In the genomic region with DNA sequence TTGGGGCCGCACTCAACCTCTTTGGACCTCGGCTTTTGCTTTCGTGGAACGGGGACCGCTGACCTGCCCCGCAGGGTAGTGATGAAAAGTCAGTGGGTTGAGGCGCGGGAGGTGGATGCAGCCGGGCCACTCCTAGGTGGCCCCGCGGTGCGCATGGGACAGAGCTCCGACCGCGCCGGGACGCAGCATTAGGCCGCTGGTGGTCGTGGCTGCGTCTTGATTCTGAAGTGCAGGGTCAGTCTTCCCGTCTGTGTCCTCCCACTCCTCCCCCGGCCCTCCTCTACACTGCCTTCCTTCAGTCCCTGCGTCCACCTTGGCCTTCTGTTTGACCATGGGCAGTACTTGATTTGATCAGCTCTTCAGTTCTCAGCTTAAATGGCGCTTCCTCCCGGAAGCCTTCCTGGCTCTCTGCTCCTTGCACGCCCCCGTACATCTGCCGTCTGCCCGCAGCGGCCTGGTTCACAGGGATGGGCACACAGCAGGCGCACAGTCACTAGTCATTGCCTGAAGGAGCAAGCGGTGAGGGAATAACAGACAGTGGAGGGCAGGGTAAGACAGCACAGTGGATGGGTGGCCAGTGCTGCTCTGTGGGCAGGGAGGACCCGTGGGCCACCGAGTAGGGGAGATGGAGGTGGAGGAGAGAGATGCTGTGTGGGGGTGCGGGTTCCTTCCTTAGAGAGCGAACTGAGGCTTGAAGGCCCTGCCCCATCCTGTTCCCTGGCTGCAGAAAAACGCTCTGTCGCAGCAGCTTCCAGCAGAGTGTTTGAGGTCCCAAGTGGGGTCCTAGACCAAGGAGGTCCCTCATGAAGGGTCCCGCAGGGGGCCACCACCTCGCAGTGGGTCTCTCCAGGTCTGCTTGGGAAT, we compare ENCODE assay signal across 1 cellular context.
TF ChIP-seq lines count a peak whose summit lies in the region.

No MANE protein-coding gene starts in this region.

TF ChIP-seq in HEK293T, 16 proteins besides CTCF, POLR2A, EP300 and RAD21 (continued from another document):
- TF ChIP-seq SP1 (IDR thresholded peaks at IDR 0.05) (no peak), FOXM1 (IDR thresholded peaks at IDR 0.05; ENCODE audit: borderline replicate concordance) (no peak)
